ENCODE assay signal across 20 cellular contexts in genomic region chr12:119843100-119843499, GRCh38. TPM values are rescaled to one million over a fixed set of nuclear protein-coding genes. Genes with fewer than 3 reads are reported as not detected.
A peak's percentile ranks its signal among the peaks of the same experiment; 100 is the strongest.
DNase-seq lines count a peak whose midpoint lies in the region; ATAC-seq, FAIRE-seq and TF ChIP-seq lines count a peak whose summit lies in the region.
"Had no signal": no experiment of that assay in that cellular context is flagged by ENCODE, and none has a peak within 500 bp of the region (broad histone marks: within the 10 kb centered on the region; RNA-seq: fewer than 3 reads in every experiment).

No MANE protein-coding gene starts in this region.

- ATAC-seq in HG03571 (IDR thresholded peaks at IDR 0.05; ENCODE audit: unreplicated experiment): no peak
- no peak for ATAC-seq in pancreas
- no peak for ATAC-seq in GM21515 (IDR thresholded peaks at IDR 0.05; ENCODE audit: unreplicated experiment)
- ATAC-seq in activated T-cell treated with anti-CD3 and anti-CD28 coated beads, Interleukin-2, amount 50 U/mL, for 4 hours: no peak
- ATAC-seq: gastroesophageal sphincter, GM12878, T-helper 17 cell had no signal

- no peak overlapping the region for H3K23ac ChIP-seq in H9 (ENCODE audit: insufficient read length, low read depth, low read length)

- H3K9me3 Mint-ChIP-seq in H9: 0 out of 5 replicates have a peak, but pooled peaks cover 0 to 2% of the 10 kb centered on the region in 2 experiments
- peaks cover 8% of the 10 kb centered on the region for H3K9me3 Mint-ChIP-seq in activated T-cell treated with anti-CD3 and anti-CD28 coated beads, Interleukin-2, amount 50 U/mL, for 4 hours

- H3K4ac ChIP-seq in H9 (ENCODE audit: low read depth, low read length): no peak overlapping the region

- H3K4me1 ChIP-seq in H9 (ENCODE audit: insufficient read depth, low read length): no peaks in the 10 kb centered on the region
- H3K4me1 ChIP-seq in pancreas: no peaks in the 10 kb centered on the region
- H3K4me1 ChIP-seq: adrenal gland, BE2C, gastroesophageal sphincter, Peyer's patch, prostate gland, upper lobe of left lung had no signal

- H4K91ac ChIP-seq in H9 (ENCODE audit: insufficient read length, low read depth, low read length): no peak overlapping the region

- DNase-seq in AG10803 (ENCODE audit: low read depth): peak; percentile 93
- DNase-seq in H9: no peak
- peak; percentile 90 for DNase-seq in amniotic epithelial cell (ENCODE audit: low read depth)
- DNase-seq in iPS-NIHi11 (ENCODE audit: low spot score): peak; percentile 14
- DNase-seq in pancreas: no peak
- no peak for DNase-seq in activated T-cell treated with anti-CD3 and anti-CD28 coated beads, Interleukin-2, amount 50 U/mL, for 4 hours
- DNase-seq: activated CD4-positive, alpha-beta T cell treated with anti-CD3 and anti-CD28 coated beads, Interleukin-2, amount 10 ng/mL, durations not matched to agents 24 days and 14 days; adrenal gland; BE2C; DMS53; NCI-H2227 treated with DMSO at 0.1 percent for 48 hours; Peyer's patch; T-helper 17 cell had no signal

- no peak overlapping the region for H2BK120ac ChIP-seq in H9 (ENCODE audit: low read depth, low read length, poor library complexity, severe bottlenecking)

- no peak overlapping the region for H2BK20ac ChIP-seq in H9 (ENCODE audit: low read depth, low read length, poor library complexity, severe bottlenecking)

- H3K27ac Mint-ChIP-seq in H9: peak overlapping the region in 2 of 3 experiments; percentile 0 to 18; a peak in 3 of 7 replicates
- H3K27ac Mint-ChIP-seq: activated CD4-positive, alpha-beta T cell treated with anti-CD3 and anti-CD28 coated beads, Interleukin-2, amount 10 ng/mL, durations not matched to agents 24 days and 14 days; mesothelial cell of epicardium; T-helper 17 cell had no signal

- H3K27me3 Mint-ChIP-seq in H9 (ENCODE audit: low read depth): no peaks in the 10 kb centered on the region; the same call in 1 of the 2 replicates
- no peaks in the 10 kb centered on the region for H3K27me3 Mint-ChIP-seq in activated T-cell treated with anti-CD3 and anti-CD28 coated beads, Interleukin-2, amount 50 U/mL, for 4 hours (ENCODE audit: low read depth)
- H3K27me3 Mint-ChIP-seq: activated CD4-positive, alpha-beta T cell treated with anti-CD3 and anti-CD28 coated beads, Interleukin-2, amount 10 ng/mL, durations not matched to agents 24 days and 14 days; T-helper 17 cell had no signal

- no peak overlapping the region for H2BK15ac ChIP-seq in H9 (ENCODE audit: low read depth, low read length)

- H3K9me3 ChIP-seq in H9 (ENCODE audit: control insufficient read depth, low read depth, low read length): no peaks in the 10 kb centered on the region
- no peaks in the 10 kb centered on the region for H3K9me3 ChIP-seq in pancreas
- H3K9me3 ChIP-seq: adrenal gland, BE2C, Peyer's patch, prostate gland, upper lobe of left lung had no signal

- H3K27me3 ChIP-seq in H9 (ENCODE audit: insufficient read depth, low read length) (no peaks in the 10 kb centered on the region), pancreas (no peaks in the 10 kb centered on the region)
- H3K27me3 ChIP-seq: adrenal gland, BE2C, gastroesophageal sphincter, Peyer's patch, upper lobe of left lung had no signal

- no peak overlapping the region for H3K4me3 ChIP-seq in AG10803 (ENCODE audit: low read length)
- H3K4me3 ChIP-seq in pancreas: no peak overlapping the region
- H3K4me3 ChIP-seq: adrenal gland, gastroesophageal sphincter, GM12878, Peyer's patch, prostate gland, upper lobe of left lung had no signal

- no peak for FAIRE-seq in pancreas (lab: Jason Lieb, UNC)
- FAIRE-seq: GM12878 had no signal

- peaks cover 36 to 84% (median 64%) of the 10 kb centered on the region in 3 experiments; a peak in 6 of 7 replicates for H3K36me3 Mint-ChIP-seq in H9 (ENCODE audit: insufficient read depth in 1 of 3, low read depth in 3 of 3)
- peaks cover 7% of the 10 kb centered on the region for H3K36me3 Mint-ChIP-seq in activated T-cell treated with anti-CD3 and anti-CD28 coated beads, Interleukin-2, amount 50 U/mL, for 4 hours (ENCODE audit: insufficient read depth)

- no peak overlapping the region for H3K14ac ChIP-seq in H9 (ENCODE audit: insufficient read depth, low read length)

- TF ChIP-seq CTCF in AG10803 (conservative IDR thresholded peaks at IDR 0.05; ENCODE audit: low read length) (no peak), H9 (conservative IDR thresholded peaks at IDR 0.05) (no peak), pancreas (IDR thresholded peaks at IDR 0.05) (no peak)

- no peak overlapping the region for H3K9ac ChIP-seq in H9 (ENCODE audit: extremely low read depth, insufficient read length, low read length)

- H3K27ac ChIP-seq in H9 (ENCODE audit: insufficient read length, low read depth, low read length) (no peak overlapping the region), pancreas (no peak overlapping the region)
- H3K27ac ChIP-seq: adrenal gland, Peyer's patch, prostate gland, upper lobe of left lung had no signal

- H3K4me3 Mint-ChIP-seq in H9: no peak overlapping the region
- H3K4me3 Mint-ChIP-seq in activated T-cell treated with anti-CD3 and anti-CD28 coated beads, Interleukin-2, amount 50 U/mL, for 4 hours: no peak overlapping the region
- H3K4me3 Mint-ChIP-seq: activated CD4-positive, alpha-beta T cell treated with anti-CD3 and anti-CD28 coated beads, Interleukin-2, amount 10 ng/mL, durations not matched to agents 24 days and 14 days; mesothelial cell of epicardium; T-helper 17 cell had no signal

- no peak overlapping the region for H2AK5ac ChIP-seq in H9 (ENCODE audit: insufficient read length, low read length)

- H3K79me1 ChIP-seq in H9 (ENCODE audit: insufficient read depth, low read depth, low read length, poor library complexity, severe bottlenecking): peaks cover 4% of the 10 kb centered on the region

- no peak overlapping the region for H3K4me2 ChIP-seq in H9 (ENCODE audit: insufficient read depth, insufficient read length, low read length)

- 0 out of 2 replicates have a peak, but pooled peaks cover 2% of the 10 kb centered on the region for H3K79me2 ChIP-seq in H9 (ENCODE audit: insufficient read depth, low read length)

- no peak overlapping the region for H2AFZ ChIP-seq in H9 (ENCODE audit: low read length)

- intact Hi-C loops in pancreas (cut with DNase I): no loop called here

- H4K5ac ChIP-seq in H9 (ENCODE audit: insufficient read length, low read depth, low read length): no peak overlapping the region

- H3T11ph ChIP-seq in H9 (ENCODE audit: low read length): no peak overlapping the region

- H2BK12ac ChIP-seq in H9 (ENCODE audit: insufficient read length, low read depth, low read length): no peak overlapping the region

- no peak overlapping the region for H4K8ac ChIP-seq in H9 (replicated peaks; ENCODE audit: insufficient read length, low read depth, low read length)

- no peaks in the 10 kb centered on the region for H3K4me1 Mint-ChIP-seq in H9
- no peaks in the 10 kb centered on the region for H3K4me1 Mint-ChIP-seq in activated T-cell treated with anti-CD3 and anti-CD28 coated beads, Interleukin-2, amount 50 U/mL, for 4 hours (ENCODE audit: low read depth)
- H3K4me1 Mint-ChIP-seq: mesothelial cell of epicardium, T-helper 17 cell had no signal

- WGBS in H9 (ENCODE audit: extremely low coverage, insufficient read length, low lambda C conversion rate): no CpG with 5 or more reads among the region's 2 CpGs
- WGBS in pancreas, 2 donors: 83 to 88% methylated on average over 2 of the region's 2 CpGs

- no peaks in the 10 kb centered on the region for H3K36me3 ChIP-seq in pancreas
- H3K36me3 ChIP-seq: adrenal gland, gastroesophageal sphincter, Peyer's patch, prostate gland, upper lobe of left lung had no signal

- no peak overlapping the region for H2BK5ac ChIP-seq in H9 (ENCODE audit: insufficient read length, low read length)

- no peak overlapping the region for H3K56ac ChIP-seq in H9 (ENCODE audit: insufficient read length, low read depth, low read length)

- H3K23me2 ChIP-seq in H9 (ENCODE audit: insufficient read length, low read depth, low read length, poor library complexity, severe bottlenecking): no peaks in the 10 kb centered on the region

- no peaks in the 10 kb centered on the region for H4K20me1 ChIP-seq in H9 (ENCODE audit: control insufficient read depth, insufficient read depth, insufficient read length)

- H3K18ac ChIP-seq in H9 (ENCODE audit: insufficient read length, low read depth, low read length): no peak overlapping the region

RNA-seq across cellular contexts. Expression of gene CIT, which starts 34.0 kb away (rescaled TPM):
- 55.3 and 57.3 TPM in 2 replicates for total RNA-seq in H9 (2021)
- total RNA-seq in pancreas: 1 to 10 TPM in 2 of 6 donors, under 1 TPM in 4; 0.56 to 2.7 (median 0.84) TPM
- polyA plus RNA-seq in pancreas: 1 to 10 TPM in 1 of 2 donors, under 1 TPM in 1; 0.38 to 1.0 TPM
- 1 to 10 TPM; 5.2 to 8.9 (median 5.3) TPM for total RNA-seq in activated T-cell treated with anti-CD3 and anti-CD28 coated beads, Interleukin-2, amount 50 U/mL, for 4 hours

Comparison
In these comparisons a context has a peak if more than half of its experiments do, and no peak if none do; other contexts are left out.
1. DNase-seq: peak in AG10803 (single experiment), amniotic epithelial cell (single experiment) and iPS-NIHi11 (single experiment); none in H9 (single experiment), pancreas (0 of 6) and activated T-cell treated with anti-CD3 and anti-CD28 coated beads, Interleukin-2, amount 50 U/mL, for 4 hours (single experiment).